In genomic region chr16:88119881-88120280, GRCh38 we compare ENCODE assay signal across 17 cellular contexts.
A peak's percentile ranks its signal among the peaks of the same experiment; 100 is the strongest.
DNase-seq lines count a peak whose midpoint lies in the region; ATAC-seq, FAIRE-seq and TF ChIP-seq lines count a peak whose summit lies in the region.
"Had no signal": no experiment of that assay in that cellular context is flagged by ENCODE, and none has a peak within 500 bp of the region (broad histone marks: within the 10 kb centered on the region; RNA-seq: fewer than 3 reads in every experiment).

No MANE protein-coding gene starts in this region.

- no peak overlapping the region for H3K4me3 Mint-ChIP-seq in CD4-positive, alpha-beta memory T cell

- TF ChIP-seq CTCF in kidney (IDR thresholded peaks at IDR 0.05; ENCODE audit: borderline replicate concordance, extremely low read depth, insufficient read depth) (no peak), vagina (IDR thresholded peaks at IDR 0.05) (no peak)

- H3K4me3 ChIP-seq in NT2/D1 (ENCODE audit: insufficient read length, low read depth), result no peak overlapping the region
- no peak overlapping the region for H3K4me3 ChIP-seq in kidney (ENCODE audit: low read length in 2 of 2)
- no peak overlapping the region for H3K4me3 ChIP-seq in vagina
- no peak overlapping the region for H3K4me3 ChIP-seq in CD4-positive, alpha-beta memory T cell (ENCODE audit: low read length in 2 of 2)
- H3K4me3 ChIP-seq: HAP-1 had no signal

- H3K27ac Mint-ChIP-seq in CD4-positive, alpha-beta memory T cell, result no peak overlapping the region

- no peak for TF ChIP-seq POLR2A in vagina (IDR thresholded peaks at IDR 0.05)

- intact Hi-C loops in Right ventricle myocardium inferior (cut with DNase I) (no loop called here), cardiac septum (cut with DNase I) (no loop called here), kidney (cut with DNase I) (no loop called here), vagina (cut with DNase I) (no loop called here)
- intact Hi-C loops in CD4-positive, alpha-beta memory T cell (cut with micrococcal nuclease), result no loop called here

- H3K27me3 ChIP-seq in NT2/D1 (ENCODE audit: insufficient read depth, insufficient read length), result no peaks in the 10 kb centered on the region
- H3K27me3 ChIP-seq in vagina, result no peaks in the 10 kb centered on the region
- H3K27me3 ChIP-seq in CD4-positive, alpha-beta memory T cell (ENCODE audit: insufficient read depth, low read length), result peaks cover 3% of the 10 kb centered on the region

- H3K9me3 ChIP-seq in NT2/D1 (ENCODE audit: insufficient read depth, low read length), result no peaks in the 10 kb centered on the region
- H3K9me3 ChIP-seq in kidney (ENCODE audit: control insufficient read depth in 1 of 2, low read length in 2 of 2), result no peaks in the 10 kb centered on the region
- H3K9me3 ChIP-seq in vagina, result no peaks in the 10 kb centered on the region
- no peaks in the 10 kb centered on the region for H3K9me3 ChIP-seq in CD4-positive, alpha-beta memory T cell (ENCODE audit: control insufficient read depth in 1 of 2, low read length in 2 of 2)
- H3K9me3 ChIP-seq: HAP-1 had no signal

- POLR2A ChIA-PET in CD4-positive, alpha-beta memory T cell (lab: Charles Lee; ENCODE audit: partially characterized antibody), result no interaction called here

- no peaks in the 10 kb centered on the region for H3K4me1 Mint-ChIP-seq in CD4-positive, alpha-beta memory T cell

- H3K9ac ChIP-seq in NT2/D1 (ENCODE audit: insufficient read length, low read depth), result peak overlapping the region; percentile 76
- H3K9ac ChIP-seq in kidney (ENCODE audit: low read length in 2 of 2), result no peak overlapping the region

- FAIRE-seq in kidney (lab: Jason Lieb, UNC), result no peak

- no peaks in the 10 kb centered on the region for H3K36me3 ChIP-seq in NT2/D1 (ENCODE audit: insufficient read depth, insufficient read length, low read length)
- H3K36me3 ChIP-seq in kidney (ENCODE audit: control insufficient read depth in 1 of 2, insufficient read depth in 2 of 2, low read length in 2 of 2), result no peaks in the 10 kb centered on the region
- H3K36me3 ChIP-seq in vagina, result no peaks in the 10 kb centered on the region
- H3K36me3 ChIP-seq in CD4-positive, alpha-beta memory T cell (ENCODE audit: insufficient read depth, low read length), result no peaks in the 10 kb centered on the region
- H3K36me3 ChIP-seq: HAP-1 had no signal

- peaks cover 0 to 4% of the 10 kb centered on the region in 2 donors for H3K27me3 Mint-ChIP-seq in CD4-positive, alpha-beta memory T cell

- no peaks in the 10 kb centered on the region for H3K36me3 Mint-ChIP-seq in CD4-positive, alpha-beta memory T cell

- CTCF ChIA-PET in CD4-positive, alpha-beta memory T cell (lab: Charles Lee; ENCODE audit: partially characterized antibody), result no interaction called here

- peaks cover 7% of the 10 kb centered on the region for H3K4me1 ChIP-seq in NT2/D1 (ENCODE audit: insufficient read depth, insufficient read length)
- H3K4me1 ChIP-seq in kidney (ENCODE audit: control insufficient read depth in 1 of 2, insufficient read depth in 1 of 2, low read depth in 1 of 2, low read length in 2 of 2), result no peaks in the 10 kb centered on the region
- H3K4me1 ChIP-seq in vagina, result peaks cover 22% of the 10 kb centered on the region
- H3K4me1 ChIP-seq in CD4-positive, alpha-beta memory T cell (ENCODE audit: insufficient read depth, low read length), result no peaks in the 10 kb centered on the region
- H3K4me1 ChIP-seq: HAP-1 had no signal

- no peaks in the 10 kb centered on the region for H3K9me3 Mint-ChIP-seq in CD4-positive, alpha-beta memory T cell

- H3K27ac ChIP-seq in kidney (ENCODE audit: low read depth in 2 of 2, low read length in 2 of 2), result no peak overlapping the region
- H3K27ac ChIP-seq in vagina, result peak overlapping the region; percentile 60
- H3K27ac ChIP-seq in CD4-positive, alpha-beta memory T cell (ENCODE audit: low read depth, low read length), result no peak overlapping the region
- H3K27ac ChIP-seq: HL-60 had no signal

- DNase-seq in Right ventricle myocardium inferior (ENCODE audit: missing footprints) (no peak), cardiac septum (ENCODE audit: low spot score) (no peak), NT2/D1 (ENCODE audit: low read depth, low spot score) (no peak), kidney (peak; percentile 70), vagina (ENCODE audit: extremely low spot score in 2 of 2) (no peak), pons (ENCODE audit: low spot score) (no peak)
- DNase-seq in CD4-positive, alpha-beta memory T cell, result no peak
- DNase-seq: 8988T, KBM-7, NCI-H1436, NCI-H2029, NCI-H2171 treated with DMSO at 0.1 percent for 48 hours, NCI-H82, Right ventricle myocardium superior had no signal

- ATAC-seq in Right ventricle myocardium inferior (peak; percentile 11), HG03280 (IDR thresholded peaks at IDR 0.05; ENCODE audit: unreplicated experiment) (no peak)
